ENCODE assay signal across 9 cellular contexts in genomic region chr1:29708818-29709710, GRCh38.
DNase-seq lines count a peak whose midpoint lies in the region; ATAC-seq lines count a peak whose summit lies in the region.
"Had no signal": no experiment of that assay in that cellular context is flagged by ENCODE, and none has a peak within 500 bp of the region (broad histone marks: within the 10 kb centered on the region; RNA-seq: fewer than 3 reads in every experiment).

No MANE protein-coding gene starts in this region.

- intact Hi-C loops in activated T-helper 1 cell treated with anti-CD3 and anti-CD28 coated beads, Interleukin-12 subunit alpha, Interleukin-12 subunit beta, Interleukin-2, Interleukin-4 antibody, amounts not matched to agents 30 ng/mL and 10 ng/mL and 1 ng/mL, durations not matched to agents 14 hours and 24 hours and 36 hours (cut with micrococcal nuclease) = loop anchor here (10.0 kb wide), 1 partner anchor 1006 kb away; no protein-coding TSS in a partner anchor
- intact Hi-C loops in sciatic nerve (cut with DNase I) = no loop called here

- peaks cover 59% of the 10 kb centered on the region for H3K4me1 Mint-ChIP-seq in activated T-helper 1 cell treated with anti-CD3 and anti-CD28 coated beads, Interleukin-12 subunit alpha, Interleukin-12 subunit beta, Interleukin-2, Interleukin-4 antibody, amounts not matched to agents 30 ng/mL and 10 ng/mL and 1 ng/mL, durations not matched to agents 14 hours and 24 hours and 36 hours (ENCODE audit: low read depth)

- peaks cover 2% of the 10 kb centered on the region for H3K36me3 Mint-ChIP-seq in activated T-helper 1 cell treated with anti-CD3 and anti-CD28 coated beads, Interleukin-12 subunit alpha, Interleukin-12 subunit beta, Interleukin-2, Interleukin-4 antibody, amounts not matched to agents 30 ng/mL and 10 ng/mL and 1 ng/mL, durations not matched to agents 14 hours and 24 hours and 36 hours (ENCODE audit: low read depth)

- peak; percentile 75 for DNase-seq in DMS 273 (lab: John Stamatoyannopoulos, UW; ENCODE audit: unreplicated experiment)
- peak; percentile 58 for DNase-seq in MV-4-11 (lab: John Stamatoyannopoulos, UW)
- no peak for DNase-seq in activated T-helper 1 cell treated with anti-CD3 and anti-CD28 coated beads, Interleukin-12 subunit alpha, Interleukin-12 subunit beta, Interleukin-2, Interleukin-4 antibody, amounts not matched to agents 30 ng/mL and 10 ng/mL and 1 ng/mL, durations not matched to agents 14 hours and 24 hours and 36 hours (ENCODE audit: low spot score)
- DNase-seq in mesenteric fat pad (ENCODE audit: low spot score) = peak; percentile 59
- no peak for DNase-seq in sciatic nerve (ENCODE audit: low spot score)
- DNase-seq in D341Med (ENCODE audit: low spot score) = no peak
- DNase-seq: activated B cell treated with CpG ODN at 0.5 μM for 24 hours had no signal

- H3K27ac Mint-ChIP-seq in activated T-helper 1 cell treated with anti-CD3 and anti-CD28 coated beads, Interleukin-12 subunit alpha, Interleukin-12 subunit beta, Interleukin-2, Interleukin-4 antibody, amounts not matched to agents 30 ng/mL and 10 ng/mL and 1 ng/mL, durations not matched to agents 14 hours and 24 hours and 36 hours = peak overlapping the region; percentile 95
- H3K27ac Mint-ChIP-seq: activated B cell treated with CpG ODN at 0.5 μM for 24 hours had no signal

- peaks cover 9% of the 10 kb centered on the region for H3K27me3 Mint-ChIP-seq in activated T-helper 1 cell treated with anti-CD3 and anti-CD28 coated beads, Interleukin-12 subunit alpha, Interleukin-12 subunit beta, Interleukin-2, Interleukin-4 antibody, amounts not matched to agents 30 ng/mL and 10 ng/mL and 1 ng/mL, durations not matched to agents 14 hours and 24 hours and 36 hours (ENCODE audit: insufficient read depth)

- no peaks in the 10 kb centered on the region for H3K9me3 Mint-ChIP-seq in activated T-helper 1 cell treated with anti-CD3 and anti-CD28 coated beads, Interleukin-12 subunit alpha, Interleukin-12 subunit beta, Interleukin-2, Interleukin-4 antibody, amounts not matched to agents 30 ng/mL and 10 ng/mL and 1 ng/mL, durations not matched to agents 14 hours and 24 hours and 36 hours
- H3K9me3 Mint-ChIP-seq: activated B cell treated with CpG ODN at 0.5 μM for 24 hours had no signal

- ATAC-seq in sciatic nerve (no peak), GM19395 (IDR thresholded peaks at IDR 0.05; ENCODE audit: unreplicated experiment) (no peak), HG02571 (IDR thresholded peaks at IDR 0.05; ENCODE audit: unreplicated experiment) (no peak)

- peak overlapping the region; percentile 40 for H3K4me3 Mint-ChIP-seq in activated T-helper 1 cell treated with anti-CD3 and anti-CD28 coated beads, Interleukin-12 subunit alpha, Interleukin-12 subunit beta, Interleukin-2, Interleukin-4 antibody, amounts not matched to agents 30 ng/mL and 10 ng/mL and 1 ng/mL, durations not matched to agents 14 hours and 24 hours and 36 hours
- H3K4me3 Mint-ChIP-seq: activated B cell treated with CpG ODN at 0.5 μM for 24 hours had no signal

Comparison
In these comparisons a context has a peak if more than half of its experiments do, and no peak if none do; other contexts are left out.
1. DNase-seq: peak in DMS 273 (single experiment), MV-4-11 (single experiment) and mesenteric fat pad (single experiment); none in activated T-helper 1 cell treated with anti-CD3 and anti-CD28 coated beads, Interleukin-12 subunit alpha, Interleukin-12 subunit beta, Interleukin-2, Interleukin-4 antibody, amounts not matched to agents 30 ng/mL and 10 ng/mL and 1 ng/mL, durations not matched to agents 14 hours and 24 hours and 36 hours (single experiment), sciatic nerve (single experiment) and D341Med (single experiment).